Comparison of ENCODE assay signal across 18 cellular contexts in genomic region chr7:133984023-133984422, GRCh38.
DNase-seq lines count a peak whose midpoint lies in the region; ATAC-seq and TF ChIP-seq lines count a peak whose summit lies in the region.
"Had no signal": no experiment of that assay in that cellular context is flagged by ENCODE, and none has a peak within 500 bp of the region (broad histone marks: within the 10 kb centered on the region; RNA-seq: fewer than 3 reads in every experiment).

No MANE protein-coding gene starts in this region.

- no peak for DNase-seq in DND-41
- peak; percentile 91 for DNase-seq in NCI-H1694 treated with DMSO at 0.1 percent for 48 hours (lab: John Stamatoyannopoulos, UW)
- peak; percentile 76 for DNase-seq in SK-MEL-5 (ENCODE audit: low read depth, low spot score)
- DNase-seq in iris pigment epithelial cell (ENCODE audit: low read depth), result peak; percentile 16
- DNase-seq in thyroid gland, result no peak
- DNase-seq in PC-9, result no peak
- no peak for DNase-seq in Ammon's horn (ENCODE audit: low spot score)
- DNase-seq: amygdala; EL; erythroblast; MV-4-11; stimulated activated CD4-positive, alpha-beta T cell treated with anti-CD3 and anti-CD28 coated beads, Interleukin-15, amount 100 ng/mL, for 24 hours had no signal

- in situ Hi-C loops in SK-MEL-5 (cut with HindIII; ENCODE audit: low pct_unique_long_range_greater_than_20kb, low sequenced_read_pairs), result no loop called here

- H3K4me3 ChIP-seq in DND-41 (ENCODE audit: low read depth in 1 of 2, low read length in 2 of 2) (no peak overlapping the region), thyroid gland (replicated peaks in 1 of 3) (no peak overlapping the region), PC-9 (no peak overlapping the region)
- H3K4me3 ChIP-seq: BLaER1 treated with 17β-estradiol and CSF1 and Interleukin-3, amounts not matched to agents 10 nM and 100 nM; hepatocyte; SJSA1 had no signal

- H3K9ac ChIP-seq in DND-41 (ENCODE audit: low read depth, low read length), result no peak overlapping the region
- H3K9ac ChIP-seq: BLaER1 treated with 17β-estradiol and CSF1 and Interleukin-3, amounts not matched to agents 10 nM and 100 nM had no signal

- H2AFZ ChIP-seq in DND-41 (ENCODE audit: low read depth, low read length) (no peak overlapping the region), PC-9 (no peak overlapping the region)
- H2AFZ ChIP-seq: hepatocyte had no signal

- H3K79me2 ChIP-seq in DND-41 (ENCODE audit: insufficient read depth, low read length), result no peaks in the 10 kb centered on the region
- H3K79me2 ChIP-seq in PC-9 (ENCODE audit: low read depth), result no peaks in the 10 kb centered on the region
- H3K79me2 ChIP-seq: hepatocyte had no signal

- H3K4me1 ChIP-seq in DND-41 (ENCODE audit: insufficient read depth, low read length) (peaks cover 17% of the 10 kb centered on the region), thyroid gland (no peaks in the 10 kb centered on the region), PC-9 (replicated peaks; ENCODE audit: insufficient read depth) (no peaks in the 10 kb centered on the region)
- H3K4me1 ChIP-seq: SJSA1 had no signal

- POLR2A ChIA-PET in PC-9 (lab: Charles Lee; ENCODE audit: unreplicated experiment), result no interaction called here

- intact Hi-C loops in thyroid gland (cut with DNase I) (no loop called here), PC-9 (cut with micrococcal nuclease; ENCODE audit: unreplicated experiment) (no loop called here)

- ATAC-seq in DND-41 (ENCODE audit: insufficient read depth, low read depth) (peak; percentile 50; the same call in 2 of the 3 replicates), GM19035 (IDR thresholded peaks at IDR 0.05; ENCODE audit: unreplicated experiment) (no peak)
- ATAC-seq: HepG2, left lobe of liver had no signal

- H3K9me3 ChIP-seq in DND-41 (ENCODE audit: insufficient read depth, low read length, severe bottlenecking) (no peaks in the 10 kb centered on the region), thyroid gland (no peaks in the 10 kb centered on the region), PC-9 (ENCODE audit: insufficient read depth, low read depth) (no peaks in the 10 kb centered on the region)
- H3K9me3 ChIP-seq: SJSA1 had no signal

- no peaks in the 10 kb centered on the region for H3K9me2 ChIP-seq in PC-9 (ENCODE audit: insufficient read depth)

- WGBS in thyroid gland, 2 donors, result 62 to 65% methylated on average over 4 of the region's 4 CpGs

- H3K27me3 ChIP-seq in DND-41 (ENCODE audit: insufficient read depth, low read length, poor library complexity) (no peaks in the 10 kb centered on the region), thyroid gland (no peaks in the 10 kb centered on the region), PC-9 (ENCODE audit: insufficient read depth, low read depth) (no peaks in the 10 kb centered on the region)
- H3K27me3 ChIP-seq: BLaER1 treated with 17β-estradiol and CSF1 and Interleukin-3, amounts not matched to agents 10 nM and 100 nM; hepatocyte; SJSA1 had no signal

- no peaks in the 10 kb centered on the region for H3F3A ChIP-seq in PC-9 (ENCODE audit: insufficient read depth, low read depth)

- H4K20me1 ChIP-seq in DND-41 (ENCODE audit: insufficient read depth, low read length), result no peaks in the 10 kb centered on the region
- H4K20me1 ChIP-seq in PC-9 (ENCODE audit: insufficient read depth), result no peaks in the 10 kb centered on the region
- H4K20me1 ChIP-seq: BLaER1 treated with 17β-estradiol and CSF1 and Interleukin-3, amounts not matched to agents 10 nM and 100 nM had no signal

- H3K4me2 ChIP-seq in DND-41 (ENCODE audit: insufficient read depth, low read length) (no peak overlapping the region), PC-9 (no peak overlapping the region)
- H3K4me2 ChIP-seq: hepatocyte had no signal

- TF ChIP-seq CTCF in DND-41 (IDR thresholded peaks at IDR 0.05; ENCODE audit: borderline replicate concordance, extremely low read depth, low read length, poor library complexity, severe bottlenecking), result no peak
- no peak for TF ChIP-seq CTCF in thyroid gland (IDR thresholded peaks at IDR 0.05)
- TF ChIP-seq CTCF in PC-9 (conservative IDR thresholded peaks at IDR 0.05), result no peak

- no TSS peak for BruUV-seq in PC-9 (replicated peaks; lab: Mats Ljungman, UMichigan)

- no peak for TF ChIP-seq POLR2A in thyroid gland (IDR thresholded peaks at IDR 0.05)

- H3K36me3 ChIP-seq in DND-41 (ENCODE audit: insufficient read depth, low read length) (no peaks in the 10 kb centered on the region), thyroid gland (no peaks in the 10 kb centered on the region), PC-9 (ENCODE audit: low read depth) (no peaks in the 10 kb centered on the region)
- H3K36me3 ChIP-seq: SJSA1 had no signal

- H3K27ac ChIP-seq in DND-41 (ENCODE audit: low read length) (no peak overlapping the region), thyroid gland (no peak overlapping the region), PC-9 (no peak overlapping the region)
- H3K27ac ChIP-seq: BLaER1 treated with 17β-estradiol and CSF1 and Interleukin-3, amounts not matched to agents 10 nM and 100 nM; hepatocyte; SJSA1 had no signal

- CTCF ChIA-PET in PC-9 (lab: Charles Lee), result no interaction called here

Comparison
In these comparisons a context has a peak if more than half of its experiments do, and no peak if none do; other contexts are left out.
1. DNase-seq: peak in NCI-H1694 treated with DMSO at 0.1 percent for 48 hours (single experiment), SK-MEL-5 (single experiment) and iris pigment epithelial cell (single experiment); none in DND-41 (single experiment), thyroid gland (0 of 2), PC-9 (0 of 2) and Ammon's horn (single experiment).